24 cellular contexts compared by ENCODE assay signal in the genomic region with DNA sequence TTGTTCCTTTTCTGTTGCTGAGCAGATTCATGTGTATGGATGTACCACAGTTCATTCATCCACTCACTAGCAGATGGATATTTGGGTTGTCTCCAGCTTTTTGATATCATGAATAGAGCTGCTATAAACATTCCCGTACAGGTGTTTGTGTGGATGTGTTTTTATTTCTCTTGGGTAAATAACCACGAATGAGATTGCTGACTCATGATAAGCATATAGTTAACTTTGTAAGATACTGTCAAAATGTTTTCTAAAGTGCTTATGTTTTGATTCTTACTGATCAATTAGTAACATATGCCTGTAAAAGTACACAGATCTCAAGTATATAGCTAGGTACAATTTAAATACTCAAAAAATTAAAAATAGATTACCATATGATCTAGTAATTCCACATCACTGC. TPM values are rescaled to one million over a fixed set of nuclear protein-coding genes. Genes with fewer than 3 reads are reported as not detected.
DNase-seq lines count a peak whose midpoint lies in the region; ATAC-seq, FAIRE-seq and TF ChIP-seq lines count a peak whose summit lies in the region.
"Had no signal": no experiment of that assay in that cellular context is flagged by ENCODE, and none has a peak within 500 bp of the region (broad histone marks: within the 10 kb centered on the region; RNA-seq: fewer than 3 reads in every experiment).

No MANE protein-coding gene starts in this region.

- TF ChIP-seq POLR2A in HepG2 (IDR thresholded peaks at IDR 0.05; ENCODE audit: insufficient read depth in 1 of 2, low read depth in 2 of 2, low read length in 2 of 2) (no peak), right lobe of liver (IDR thresholded peaks at IDR 0.05) (no peak), K562 (conservative IDR thresholded peaks at IDR 0.05) (no peak), GM12891 (IDR thresholded peaks at IDR 0.05; ENCODE audit: low read depth, low read length) (no peak)

- H3K9me3 ChIP-seq in HepG2 (ENCODE audit: low read length), result no peaks in the 10 kb centered on the region
- H3K9me3 ChIP-seq in right lobe of liver, result no peaks in the 10 kb centered on the region
- 0 out of 2 replicates have a peak, but pooled peaks cover under 1% of the 10 kb centered on the region for H3K9me3 ChIP-seq in K562 (replicated peaks; ENCODE audit: control insufficient read depth, insufficient read depth, low read depth, low read length)
- H3K9me3 ChIP-seq: BE2C had no signal

- H3K4me3 ChIP-seq in HepG2 (replicated peaks in 1 of 3; ENCODE audit: insufficient read depth in 1 of 3, low read depth in 2 of 3, low read length in 3 of 3), result no peak overlapping the region
- H3K4me3 ChIP-seq in right lobe of liver, result no peak overlapping the region
- H3K4me3 ChIP-seq in LNCaP clone FGC (ENCODE audit: low read depth, low read length), result no peak overlapping the region
- H3K4me3 ChIP-seq in K562, result no peak overlapping the region
- H3K4me3 ChIP-seq: BLaER1, GM12878 had no signal

- H3K9me1 ChIP-seq in K562 (ENCODE audit: control insufficient read depth, insufficient read depth, low read length), result no peaks in the 10 kb centered on the region

- FAIRE-seq in HepG2 (lab: Jason Lieb, UNC), result no peak
- peak; percentile 26 for FAIRE-seq in K562 (lab: Jason Lieb, UNC)
- FAIRE-seq in GM12891 (lab: Jason Lieb, UNC), result no peak
- FAIRE-seq: GM12878, GM19239 had no signal

- H4K20me1 ChIP-seq in HepG2 (ENCODE audit: insufficient read depth, low read length) (no peaks in the 10 kb centered on the region), K562 (replicated peaks; ENCODE audit: control insufficient read depth, insufficient read depth, low read length) (no peaks in the 10 kb centered on the region)
- H4K20me1 ChIP-seq: BLaER1 had no signal

- H3K36me3 ChIP-seq in HepG2 (replicated peaks in 1 of 2; ENCODE audit: control insufficient read depth in 1 of 2, insufficient read depth in 2 of 2, low read length in 2 of 2) (no peaks in the 10 kb centered on the region), right lobe of liver (no peaks in the 10 kb centered on the region), K562 (ENCODE audit: control insufficient read depth, insufficient read depth, low read length) (no peaks in the 10 kb centered on the region)
- H3K36me3 ChIP-seq: BE2C, BLaER1 had no signal

- DNase-seq in HepG2 (ENCODE audit: low spot score), result no peak
- DNase-seq in right lobe of liver, result no peak
- peak; percentile 14 for DNase-seq in LNCaP clone FGC (ENCODE audit: low read depth)
- DNase-seq in K562 (ENCODE audit: extremely low read depth in 1 of 4, low spot score in 3 of 4), result no peak
- no peak for DNase-seq in GOT3 (lab: John Stamatoyannopoulos, UW)
- DNase-seq in GM12891 (ENCODE audit: insufficient read length, low spot score), result no peak
- DNase-seq: ACHN; BE2C; C1 segment of cervical spinal cord; CD4-positive, alpha-beta memory T cell; CD4-positive, CD25-positive, alpha-beta regulatory T cell; CD8-positive, alpha-beta memory T cell; COR-L47; DMS 273 treated with DMSO at 0.1 percent for 48 hours; DMS153; DMS53; DMS79; DND-41; EL; GDM1 had no signal

- ATAC-seq in HepG2 (no peak), right lobe of liver (no peak), K562 (no peak)
- ATAC-seq: GM12878 had no signal

- H3K27ac ChIP-seq in HepG2 (ENCODE audit: extremely low read length, insufficient read depth, low read length) (no peak overlapping the region), right lobe of liver (no peak overlapping the region), K562 (ENCODE audit: extremely low read depth, low read depth, low read length) (no peak overlapping the region)
- H3K27ac ChIP-seq: 22Rv1, BLaER1 had no signal

- BruUV-seq in HepG2 (replicated peaks; lab: Mats Ljungman, UMichigan) (no TSS peak), K562 (replicated peaks; lab: Mats Ljungman, UMichigan) (no TSS peak)

- H3K4me1 ChIP-seq in HepG2 (ENCODE audit: insufficient read depth, low read length) (peaks cover 17% of the 10 kb centered on the region), right lobe of liver (no peaks in the 10 kb centered on the region), K562 (replicated peaks in 1 of 2; ENCODE audit: control insufficient read depth in 2 of 2, insufficient read depth in 2 of 2, low read length in 2 of 2) (no peaks in the 10 kb centered on the region)
- H3K4me1 ChIP-seq: BE2C, BLaER1 had no signal

- H3K4me2 ChIP-seq in HepG2 (ENCODE audit: low read depth, low read length) (no peak overlapping the region), K562 (ENCODE audit: insufficient read depth, low read length) (no peak overlapping the region)
- H3K4me2 ChIP-seq: BLaER1 had no signal

- POLR2A ChIA-PET in HepG2 (lab: Yijun Ruan, JAX) (no interaction called here), K562 (lab: Yijun Ruan, JAX) (no interaction called here)

- CTCF ChIA-PET in HepG2 (lab: Yijun Ruan, JAX; ENCODE audit: low intra/inter-chr PET ratio, low total read pairs) (no interaction called here), K562 (lab: Yijun Ruan, JAX; ENCODE audit: low intra/inter-chr PET ratio) (no interaction called here)

- 0% methylated on average over 2 of the region's 2 CpGs for WGBS in HepG2 (ENCODE audit: low lambda C conversion rate)
- WGBS in right lobe of liver (ENCODE audit: insufficient coverage, low coverage, low lambda C conversion rate, missing lambda C conversion rate), result 33% methylated on average over 2 of the region's 2 CpGs
- 0% methylated on average over 2 of the region's 2 CpGs for WGBS in K562 (ENCODE audit: insufficient coverage, low coverage, missing lambda C conversion rate)

- H3K27me3 ChIP-seq in HepG2 (ENCODE audit: control insufficient read depth in 1 of 2, insufficient read depth in 2 of 2, low read length in 2 of 2), result peaks cover 0 to 11% of the 10 kb centered on the region in 2 experiments
- H3K27me3 ChIP-seq in right lobe of liver, result no peaks in the 10 kb centered on the region
- peaks cover 16 to 20% of the 10 kb centered on the region in 2 experiments for H3K27me3 ChIP-seq in K562 (ENCODE audit: control insufficient read depth in 2 of 2, insufficient read depth in 2 of 2, low read length in 2 of 2)
- H3K27me3 ChIP-seq: BE2C, BLaER1 had no signal

- intact Hi-C loops in HepG2 (cut with micrococcal nuclease; ENCODE audit: unreplicated experiment), result no loop called here
- intact Hi-C loops in right lobe of liver (cut with DNase I), result no loop called here
- intact Hi-C loops in K562 (cut with micrococcal nuclease), result no loop called here

- no peak overlapping the region for H2AFZ ChIP-seq in HepG2 (ENCODE audit: low read length)
- H2AFZ ChIP-seq in K562 (ENCODE audit: low read depth, low read length), result no peak overlapping the region

- TF ChIP-seq EP300 in HepG2 (IDR thresholded peaks at IDR 0.05; ENCODE audit: low read depth in 2 of 2, low read length in 2 of 2), result no peak
- no peak for TF ChIP-seq EP300 in HepG2 (CRISPR knock-in tag; IDR thresholded peaks at IDR 0.05; ENCODE audit: borderline replicate concordance)
- TF ChIP-seq EP300 in K562 (IDR thresholded peaks at IDR 0.05; ENCODE audit: low read length), result no peak

- H3K79me2 ChIP-seq in HepG2 (ENCODE audit: insufficient read depth, low read length), result no peaks in the 10 kb centered on the region
- H3K79me2 ChIP-seq in K562 (ENCODE audit: control insufficient read depth, insufficient read depth, low read length), result no peaks in the 10 kb centered on the region

- no peak overlapping the region for H3K9ac ChIP-seq in HepG2 (ENCODE audit: insufficient read depth, low read depth, low read length)
- H3K9ac ChIP-seq in K562 (ENCODE audit: insufficient read depth in 1 of 2, low read depth in 2 of 2, low read length in 2 of 2), result no peak overlapping the region
- H3K9ac ChIP-seq: BLaER1 had no signal

- no peak for TF ChIP-seq RAD21 in HepG2 (CRISPR knock-in tag; IDR thresholded peaks at IDR 0.05)
- TF ChIP-seq RAD21 in K562 (CRISPR knock-in tag; conservative IDR thresholded peaks at IDR 0.05 in 1 of 2, IDR thresholded peaks at IDR 0.05 in 1 of 2), result no peak

- in situ Hi-C loops in HepG2 (cut with HindIII; ENCODE audit: extremely low pct_ligation_motif_present, low pct_unique_long_range_greater_than_20kb), result no loop called here
- in situ Hi-C loops in K562 (cut with MboI), result loop anchor here (25.0 kb wide), 1 partner anchor 696 kb away; no protein-coding TSS in a partner anchor

- TF ChIP-seq CTCF in HepG2 (CRISPR knock-in tag; IDR thresholded peaks at IDR 0.05) (no peak), right lobe of liver (IDR thresholded peaks at IDR 0.05) (no peak), LNCaP clone FGC (IDR thresholded peaks at IDR 0.05; ENCODE audit: control insufficient read depth, extremely low read depth, insufficient read depth) (no peak), K562 (IDR thresholded peaks at IDR 0.05 in 2 of 3, conservative IDR thresholded peaks at IDR 0.05 in 1 of 3; ENCODE audit: insufficient read depth in 2 of 3, low read depth in 1 of 3, low read length in 3 of 3) (no peak)

RNA-seq across cellular contexts. Expression of a gene that starts 27.7 kb away (rescaled TPM):
- total RNA-seq in HepG2 (2016; rRNA removed; fragmentation: Illumina TruSeq; extraction: Trizol) (115 and 159 TPM in 2 replicates), right lobe of liver (10 to 100 TPM; 22.5 to 38.1 (median 27.5) TPM), K562 (2014; rRNA removed) (61.1 and 63.2 TPM in 2 replicates), K562 (2014; rRNA removed; fragmentation: Illumina TruSeq; extraction: Trizol) (101 and 110 TPM in 2 replicates), K562 (2015; rRNA removed; fragmentation: Illumina TruSeq; extraction: Trizol) (82.8 and 87.0 TPM in 2 replicates), K562 (2021) (87.8 and 95.2 TPM in 2 replicates)
- 17.2 and 22.2 TPM in 2 replicates for total RNA-seq in HepG2 (2016; cell fraction: cytosol; rRNA removed; fragmentation: Illumina TruSeq; extraction: Trizol; ENCODE audit: low read depth)
- 120 and 171 TPM in 2 replicates for total RNA-seq in HepG2 (2016; cell fraction: insoluble cytoplasmic fraction; rRNA removed; fragmentation: Illumina TruSeq; extraction: Trizol)
- total RNA-seq in HepG2 (2016; cell fraction: membrane; rRNA removed; fragmentation: Illumina TruSeq; extraction: Trizol), result 42.8 and 45.0 TPM in 2 replicates
- total RNA-seq in HepG2 (2016; cell fraction: nucleus; rRNA removed; fragmentation: Illumina TruSeq; extraction: Trizol), result 62.1 and 67.2 TPM in 2 replicates
- polyA plus RNA-seq in HepG2 (2011; rRNA removed) (45.0 and 56.4 TPM in 2 replicates), K562 (2011; rRNA removed) (83.7 and 128 TPM in 2 replicates), K562 (2014; fragmentation: Illumina TruSeq; extraction: Trizol) (74.5 and 79.4 TPM in 2 replicates), K562 (2014; fragmentation: Nextera tagmentation; extraction: Ambion mirVana) (100 to 1,000 TPM; 142 to 152 TPM), K562 (2014; rRNA removed) (75.3 and 80.2 TPM in 2 replicates)
- 33.3 and 47.8 TPM in 2 replicates for polyA plus RNA-seq in HepG2 (2011; cell fraction: cytosol; rRNA removed)
- 11.7 and 15.2 TPM in 2 replicates for polyA plus RNA-seq in HepG2 (2011; cell fraction: nucleus; rRNA removed)
- 45.8 and 66.2 TPM in 2 replicates for polyA plus RNA-seq in HepG2 (2012)
- 9.2 and 9.7 TPM in 2 replicates for polyA plus RNA-seq in HepG2 (2016; cell fraction: cytosol; fragmentation: Illumina TruSeq; extraction: Trizol; ENCODE audit: low read depth)
- polyA plus RNA-seq in HepG2 (2016; cell fraction: insoluble cytoplasmic fraction; fragmentation: Illumina TruSeq; extraction: Trizol; ENCODE audit: low read depth), result 138 and 143 TPM in 2 replicates
- 24.1 and 24.3 TPM in 2 replicates for polyA plus RNA-seq in HepG2 (2016; cell fraction: membrane; fragmentation: Illumina TruSeq; extraction: Trizol; ENCODE audit: low read depth)
- polyA plus RNA-seq in HepG2 (2016; cell fraction: nucleus; fragmentation: Illumina TruSeq; extraction: Trizol; ENCODE audit: insufficient read depth, low read depth), result 77.1 and 79.4 TPM in 2 replicates
- 36.2 and 43.1 TPM in 2 replicates for polyA minus RNA-seq in HepG2 (2011; rRNA and poly(A)+ RNA removed; ENCODE audit: low replicate concordance)
- 47.0 and 54.1 TPM in 2 replicates for polyA minus RNA-seq in HepG2 (2011; cell fraction: cytosol; rRNA and poly(A)+ RNA removed)
- polyA minus RNA-seq in HepG2 (2011; cell fraction: nucleus; rRNA and poly(A)+ RNA removed), result 51.5 and 60.0 TPM in 2 replicates
- 34.6 and 59.5 TPM in 2 replicates for total RNA-seq in K562 (2011; cell fraction: chromatin; rRNA removed; ENCODE audit: low replicate concordance)
- total RNA-seq in K562 (2011; cell fraction: nucleolus; rRNA removed), result 27.5 and 32.0 TPM in 2 replicates
- 53.5 and 77.3 TPM in 2 replicates for total RNA-seq in K562 (2011; cell fraction: nucleoplasm; rRNA removed)
- 34.8 and 62.7 TPM in 2 replicates for polyA plus RNA-seq in K562 (2011; cell fraction: cytosol; rRNA removed)
- polyA plus RNA-seq in K562 (2011; cell fraction: nucleus; rRNA removed), result 22.7 and 26.1 TPM in 2 replicates
- 56.1 and 70.2 TPM in 2 replicates for polyA plus RNA-seq in K562 (2012)
- 63.4 and 80.3 TPM in 2 replicates for polyA minus RNA-seq in K562 (2011; rRNA and poly(A)+ RNA removed)
- polyA minus RNA-seq in K562 (2011; cell fraction: cytosol; rRNA and poly(A)+ RNA removed), result 63.1 and 65.4 TPM in 2 replicates
- polyA minus RNA-seq in K562 (2011; cell fraction: nucleus; rRNA and poly(A)+ RNA removed), result 26.1 and 35.9 TPM in 2 replicates
- 27.5 TPM for polyA plus RNA-seq in GM12891 (2012; ENCODE audit: low read depth, missing spikeins)

RNA-seq across cellular contexts. Expression of a gene that starts 46.5 kb away (rescaled TPM):
- total RNA-seq in HepG2 (2016; rRNA removed; fragmentation: Illumina TruSeq; extraction: Trizol), result 105 and 178 TPM in 2 replicates
- total RNA-seq in HepG2 (2016; cell fraction: cytosol; rRNA removed; fragmentation: Illumina TruSeq; extraction: Trizol; ENCODE audit: low read depth), result 18.3 and 18.6 TPM in 2 replicates
- total RNA-seq in HepG2 (2016; cell fraction: insoluble cytoplasmic fraction; rRNA removed; fragmentation: Illumina TruSeq; extraction: Trizol), result 106 and 182 TPM in 2 replicates
- 33.2 and 34.0 TPM in 2 replicates for total RNA-seq in HepG2 (2016; cell fraction: membrane; rRNA removed; fragmentation: Illumina TruSeq; extraction: Trizol)
- 39.8 and 54.5 TPM in 2 replicates for total RNA-seq in HepG2 (2016; cell fraction: nucleus; rRNA removed; fragmentation: Illumina TruSeq; extraction: Trizol)
- polyA plus RNA-seq in HepG2 (2011; rRNA removed), result 14.9 and 19.6 TPM in 2 replicates
- polyA plus RNA-seq in HepG2 (2011; cell fraction: cytosol; rRNA removed), result 9.0 and 13.7 TPM in 2 replicates
- 5.2 and 12.4 TPM in 2 replicates for polyA plus RNA-seq in HepG2 (2011; cell fraction: nucleus; rRNA removed)
- polyA plus RNA-seq in HepG2 (2012), result 39.3 and 65.4 TPM in 2 replicates
- polyA plus RNA-seq in HepG2 (2016; cell fraction: cytosol; fragmentation: Illumina TruSeq; extraction: Trizol; ENCODE audit: low read depth), result 14.4 and 19.1 TPM in 2 replicates
- polyA plus RNA-seq in HepG2 (2016; cell fraction: insoluble cytoplasmic fraction; fragmentation: Illumina TruSeq; extraction: Trizol; ENCODE audit: low read depth), result 191 and 215 TPM in 2 replicates
- 25.3 and 26.0 TPM in 2 replicates for polyA plus RNA-seq in HepG2 (2016; cell fraction: membrane; fragmentation: Illumina TruSeq; extraction: Trizol; ENCODE audit: low read depth)
- 82.1 and 84.7 TPM in 2 replicates for polyA plus RNA-seq in HepG2 (2016; cell fraction: nucleus; fragmentation: Illumina TruSeq; extraction: Trizol; ENCODE audit: insufficient read depth, low read depth)
- 9.1 and 13.2 TPM in 2 replicates for polyA minus RNA-seq in HepG2 (2011; rRNA and poly(A)+ RNA removed; ENCODE audit: low replicate concordance)
- polyA minus RNA-seq in HepG2 (2011; cell fraction: cytosol; rRNA and poly(A)+ RNA removed), result 8.3 and 8.9 TPM in 2 replicates
- 15.1 and 22.1 TPM in 2 replicates for polyA minus RNA-seq in HepG2 (2011; cell fraction: nucleus; rRNA and poly(A)+ RNA removed)
- total RNA-seq in right lobe of liver, result 10 to 100 TPM; 13.9 to 37.7 (median 27.2) TPM
- 40.5 and 65.8 TPM in 2 replicates for total RNA-seq in K562 (2011; cell fraction: chromatin; rRNA removed; ENCODE audit: low replicate concordance)
- 24.2 and 27.4 TPM in 2 replicates for total RNA-seq in K562 (2011; cell fraction: nucleolus; rRNA removed)
- total RNA-seq in K562 (2011; cell fraction: nucleoplasm; rRNA removed), result 31.9 and 45.0 TPM in 2 replicates
- 114 and 123 TPM in 2 replicates for total RNA-seq in K562 (2014; rRNA removed)
- 183 and 218 TPM in 2 replicates for total RNA-seq in K562 (2014; rRNA removed; fragmentation: Illumina TruSeq; extraction: Trizol)
- 227 and 257 TPM in 2 replicates for total RNA-seq in K562 (2015; rRNA removed; fragmentation: Illumina TruSeq; extraction: Trizol)
- 126 and 136 TPM in 2 replicates for total RNA-seq in K562 (2021)
- 39.6 and 60.2 TPM in 2 replicates for polyA plus RNA-seq in K562 (2011; rRNA removed)
- 11.3 and 24.4 TPM in 2 replicates for polyA plus RNA-seq in K562 (2011; cell fraction: cytosol; rRNA removed)
- polyA plus RNA-seq in K562 (2011; cell fraction: nucleus; rRNA removed), result 16.2 and 19.6 TPM in 2 replicates
- 60.1 and 72.9 TPM in 2 replicates for polyA plus RNA-seq in K562 (2012)
- polyA plus RNA-seq in K562 (2014; fragmentation: Illumina TruSeq; extraction: Trizol), result 237 and 426 TPM in 2 replicates
- polyA plus RNA-seq in K562 (2014; fragmentation: Nextera tagmentation; extraction: Ambion mirVana), result 100 to 1,000 TPM; 191 to 223 TPM
- polyA plus RNA-seq in K562 (2014; rRNA removed), result 92.9 and 137 TPM in 2 replicates
- 33.5 and 35.2 TPM in 2 replicates for polyA minus RNA-seq in K562 (2011; rRNA and poly(A)+ RNA removed)
- 14.6 and 19.8 TPM in 2 replicates for polyA minus RNA-seq in K562 (2011; cell fraction: cytosol; rRNA and poly(A)+ RNA removed)
- 13.3 and 18.7 TPM in 2 replicates for polyA minus RNA-seq in K562 (2011; cell fraction: nucleus; rRNA and poly(A)+ RNA removed)
- 59.5 TPM for polyA plus RNA-seq in GM12891 (2012; ENCODE audit: low read depth, missing spikeins)
